26 cellular contexts compared by ENCODE assay signal in genomic region chr1:224141693-224142092, GRCh38.
"Had no signal": no experiment of that assay in that cellular context is flagged by ENCODE, and none has a peak within 500 bp of the region (broad histone marks: within the 10 kb centered on the region; RNA-seq: fewer than 3 reads in every experiment).

No MANE protein-coding gene starts in this region.

- H3K27ac ChIP-seq: hepatocyte, left ventricle myocardium inferior, neural progenitor cell, neutrophil, parathyroid adenoma, right atrium auricular region, transverse colon, upper lobe of left lung, vagina had no signal

- H3K4me3 Mint-ChIP-seq: mesothelial cell of epicardium; naive B cell; natural killer cell; nephron progenitor cell; neural progenitor cell; stimulated activated naive B cell treated with anti-CD40 and anti-IgM and Interleukin-4, amounts not matched to agents 10 μg/mL and 1 μg/mL and 100 μg/mL, for 72 hours; stimulated activated naive CD8-positive, alpha-beta T cell treated with anti-CD3 and anti-CD28 coated beads, Interleukin-15, Interleukin-2, amounts not matched to agents 100 ng/mL and 50 ng/mL, for 24 hours had no signal

- H3K9me3 ChIP-seq: left ventricle myocardium inferior, neutrophil, right atrium auricular region, right lobe of liver, transverse colon, upper lobe of left lung, vagina had no signal

- H3K27ac Mint-ChIP-seq: mesothelial cell of epicardium; natural killer cell; nephron progenitor cell; neural progenitor cell; stimulated activated naive B cell treated with anti-CD40 and anti-IgM and Interleukin-4, amounts not matched to agents 10 μg/mL and 1 μg/mL and 100 μg/mL, for 72 hours; stimulated activated naive CD8-positive, alpha-beta T cell treated with anti-CD3 and anti-CD28 coated beads, Interleukin-15, Interleukin-2, amounts not matched to agents 100 ng/mL and 50 ng/mL, for 24 hours had no signal

- H3K4me1 Mint-ChIP-seq: mesothelial cell of epicardium, natural killer cell, nephron progenitor cell, neural progenitor cell had no signal

- H3K27me3 Mint-ChIP-seq: naive B cell; stimulated activated naive B cell treated with anti-CD40 and anti-IgM and Interleukin-4, amounts not matched to agents 10 μg/mL and 1 μg/mL and 100 μg/mL, for 72 hours; stimulated activated naive CD8-positive, alpha-beta T cell treated with anti-CD3 and anti-CD28 coated beads, Interleukin-15, Interleukin-2, amounts not matched to agents 100 ng/mL and 50 ng/mL, for 24 hours had no signal

- H3K36me3 Mint-ChIP-seq: naive B cell, natural killer cell had no signal

- ATAC-seq: natural killer cell; right lobe of liver; stimulated activated naive B cell treated with anti-CD40 and anti-IgM and Interleukin-4, amounts not matched to agents 10 μg/mL and 1 μg/mL and 100 μg/mL, for 72 hours had no signal

- DNase-seq: islet precursor cell; left ventricle myocardium inferior; mesendoderm; naive B cell; natural killer cell; nephron progenitor cell; occipital lobe; right lobe of liver; stimulated activated CD4-positive, alpha-beta T cell treated with anti-CD3 and anti-CD28 coated beads, Interleukin-1b, Interleukin-23, amount 100 ng/mL, for 48 hours; stimulated activated CD4-positive, alpha-beta T cell treated with anti-CD3 and anti-CD28 coated beads, Interleukin-2, amount 100 ng/mL, for 48 hours; stimulated activated CD4-positive, alpha-beta T cell treated with anti-CD3 and anti-CD28 coated beads, Interleukin-4, amount 100 ng/mL, for 4 hours; stimulated activated CD8-positive, alpha-beta memory T cell treated with anti-CD3 and anti-CD28 coated beads, Interleukin-4, amount 100 ng/mL, for 48 hours; stimulated activated naive B cell treated with anti-CD40 and anti-IgM and Interleukin-4, amounts not matched to agents 10 μg/mL and 1 μg/mL and 100 μg/mL, for 72 hours; substantia nigra; transverse colon; upper lobe of left lung had no signal

- H3K36me3 ChIP-seq: neural progenitor cell had no signal

- H3K4me1 ChIP-seq: left ventricle myocardium inferior, neural progenitor cell, parathyroid adenoma, right atrium auricular region, transverse colon, upper lobe of left lung, vagina had no signal

- H3K9me3 Mint-ChIP-seq: mesothelial cell of epicardium; naive B cell; natural killer cell; nephron progenitor cell; neural progenitor cell; stimulated activated naive B cell treated with anti-CD40 and anti-IgM and Interleukin-4, amounts not matched to agents 10 μg/mL and 1 μg/mL and 100 μg/mL, for 72 hours; stimulated activated naive CD8-positive, alpha-beta T cell treated with anti-CD3 and anti-CD28 coated beads, Interleukin-15, Interleukin-2, amounts not matched to agents 100 ng/mL and 50 ng/mL, for 24 hours had no signal

- H3K4me3 ChIP-seq: hepatocyte, left ventricle myocardium inferior, lung, neural progenitor cell, right atrium auricular region, right lobe of liver, smooth muscle cell, transverse colon, upper lobe of left lung, vagina had no signal

- H3K27me3 ChIP-seq: hepatocyte, neural progenitor cell, neutrophil, right atrium auricular region, right lobe of liver, transverse colon, upper lobe of left lung, vagina had no signal
